16 cellular contexts compared by ENCODE assay signal in genomic region chr20:62830251-62830650, GRCh38. TPM values are rescaled to one million over a fixed set of nuclear protein-coding genes. Genes with fewer than 3 reads are reported as not detected.
DNase-seq lines count a peak whose midpoint lies in the region; ATAC-seq, FAIRE-seq and TF ChIP-seq lines count a peak whose summit lies in the region.
"Had no signal": no experiment of that assay in that cellular context is flagged by ENCODE, and none has a peak within 500 bp of the region (broad histone marks: within the 10 kb centered on the region; RNA-seq: fewer than 3 reads in every experiment).

No MANE protein-coding gene starts in this region.

- H3K4me3 ChIP-seq in BLaER1 treated with 17β-estradiol and CSF1 and Interleukin-3, amounts not matched to agents 10 nM and 100 nM = peak overlapping the region in 5 of 10 experiments; percentile 35 to 60 (median 52); a peak in 8 of 20 replicates
- H3K4me3 ChIP-seq in H7 (ENCODE audit: insufficient read depth, low read depth, low read length) = no peak overlapping the region
- H3K4me3 ChIP-seq in kidney (ENCODE audit: low read length in 2 of 2) = no peak overlapping the region

- H3K27me3 ChIP-seq in BLaER1 treated with 17β-estradiol and CSF1 and Interleukin-3, amounts not matched to agents 10 nM and 100 nM = peaks cover 0 to 5% (median 0%) of the 10 kb centered on the region in 11 experiments; a peak in 2 of 22 replicates
- no peaks in the 10 kb centered on the region for H3K27me3 ChIP-seq in H7 (ENCODE audit: control insufficient read depth, insufficient read depth, low read length)

- H3K4me1 ChIP-seq in BLaER1 treated with 17β-estradiol and CSF1 and Interleukin-3, amounts not matched to agents 10 nM and 100 nM = peaks cover 58 to 98% (median 95%) of the 10 kb centered on the region in 10 experiments
- H3K4me1 ChIP-seq in kidney (ENCODE audit: control insufficient read depth in 1 of 2, insufficient read depth in 1 of 2, low read depth in 1 of 2, low read length in 2 of 2) = peaks cover 0 to 10% of the 10 kb centered on the region in 2 donors

- H3K4me2 ChIP-seq in BLaER1 treated with 17β-estradiol and CSF1 and Interleukin-3, amounts not matched to agents 10 nM and 100 nM = peak overlapping the region; percentile 64 to 99 (median 86)

- DNase-seq in Right ventricle myocardium superior = peak; percentile 18
- no peak for DNase-seq in cardiac septum (ENCODE audit: low spot score)
- peak; percentile 29 for DNase-seq in H7
- peak; percentile 71 for DNase-seq in kidney
- no peak for DNase-seq in NCI-H510A (lab: John Stamatoyannopoulos, UW)
- DNase-seq: CD4-positive, alpha-beta memory T cell; DMS153; DMS79; GDM1; HCEC 1CT had no signal

- intact Hi-C loops in Right ventricle myocardium superior (cut with DNase I) = no loop called here
- intact Hi-C loops in cardiac septum (cut with DNase I) = no loop called here
- intact Hi-C loops in kidney (cut with DNase I) = no loop called here

- TF ChIP-seq CTCF in kidney (IDR thresholded peaks at IDR 0.05; ENCODE audit: borderline replicate concordance, extremely low read depth, insufficient read depth) = no peak

- peak overlapping the region in 9 of 11 experiments; percentile 11 to 81 (median 70); a peak in 17 of 22 replicates for H3K27ac ChIP-seq in BLaER1 treated with 17β-estradiol and CSF1 and Interleukin-3, amounts not matched to agents 10 nM and 100 nM
- no peak overlapping the region for H3K27ac ChIP-seq in kidney (ENCODE audit: low read depth in 2 of 2, low read length in 2 of 2)

- no peak for FAIRE-seq in kidney (lab: Jason Lieb, UNC)
- FAIRE-seq: GM12892, GM18507, H1 had no signal

- 0 out of 22 replicates have a peak, but pooled peaks cover 0 to 5% (median 0%) of the 10 kb centered on the region in 11 experiments for H3K36me3 ChIP-seq in BLaER1 treated with 17β-estradiol and CSF1 and Interleukin-3, amounts not matched to agents 10 nM and 100 nM
- H3K36me3 ChIP-seq in H7 (replicated peaks; ENCODE audit: control insufficient read depth, insufficient read depth, low read length) (peaks cover 3% of the 10 kb centered on the region), kidney (ENCODE audit: control insufficient read depth in 1 of 2, insufficient read depth in 2 of 2, low read length in 2 of 2) (no peaks in the 10 kb centered on the region)

- no peaks in the 10 kb centered on the region for H3K9me3 ChIP-seq in BLaER1 treated with 17β-estradiol and CSF1 and Interleukin-3, amounts not matched to agents 10 nM and 100 nM (replicated peaks in 1 of 11)
- H3K9me3 ChIP-seq in kidney (ENCODE audit: control insufficient read depth in 1 of 2, low read length in 2 of 2) = no peaks in the 10 kb centered on the region

- H4K20me1 ChIP-seq in BLaER1 treated with 17β-estradiol and CSF1 and Interleukin-3, amounts not matched to agents 10 nM and 100 nM = peaks cover 0 to 18% (median 0%) of the 10 kb centered on the region in 11 experiments; a peak in 7 of 22 replicates

- ATAC-seq in Right ventricle myocardium superior (ENCODE audit: poor library complexity) (no peak), GM21390 (IDR thresholded peaks at IDR 0.05; ENCODE audit: unreplicated experiment) (no peak), GM18520 (IDR thresholded peaks at IDR 0.05; ENCODE audit: unreplicated experiment) (no peak)

- H3K9ac ChIP-seq in BLaER1 treated with 17β-estradiol and CSF1 and Interleukin-3, amounts not matched to agents 10 nM and 100 nM = peak overlapping the region in 10 of 11 experiments; percentile 43 to 82 (median 64); a peak in 18 of 22 replicates
- no peak overlapping the region for H3K9ac ChIP-seq in kidney (ENCODE audit: low read length in 2 of 2)

RNA-seq across cellular contexts. Expression of gene COL9A3, which starts 13.4 kb away (rescaled TPM):
- total RNA-seq in Right ventricle myocardium superior = 2.7 TPM
- total RNA-seq in cardiac septum = 0.94 TPM
- total RNA-seq in H7 (2014; rRNA removed; shearing (Covaris generic)) = 131 and 139 TPM in 2 replicates
- 4.3 TPM for total RNA-seq in kidney
- 2.3 TPM for polyA plus RNA-seq in kidney (ENCODE audit: insufficient read depth, low read depth, low replicate concordance)
- total RNA-seq: CD4-positive, alpha-beta memory T cell had no signal

RNA-seq across cellular contexts. Expression of gene OGFR, which starts 25.6 kb away (rescaled TPM):
- total RNA-seq in Right ventricle myocardium superior (17.8 TPM), cardiac septum (16.4 TPM), kidney (46.8 TPM)
- total RNA-seq in H7 (2014; rRNA removed; shearing (Covaris generic)) = 50.1 and 57.1 TPM in 2 replicates
- polyA plus RNA-seq in kidney (ENCODE audit: insufficient read depth, low read depth, low replicate concordance) = 33.7 TPM

RNA-seq across cellular contexts. Expression of gene TCFL5, which starts 31.4 kb away (rescaled TPM):
- total RNA-seq in Right ventricle myocardium superior (6.1 TPM), cardiac septum (7.8 TPM), kidney (11.5 TPM)
- total RNA-seq in H7 (2014; rRNA removed; shearing (Covaris generic)) = 25.7 and 36.8 TPM in 2 replicates
- polyA plus RNA-seq in kidney (ENCODE audit: insufficient read depth, low read depth, low replicate concordance) = 6.1 TPM

RNA-seq across cellular contexts. Expression of gene MRGBP, which starts 34.0 kb away (rescaled TPM):
- total RNA-seq in Right ventricle myocardium superior = 10.2 TPM
- 7.9 TPM for total RNA-seq in cardiac septum
- 28.3 and 28.5 TPM in 2 replicates for total RNA-seq in H7 (2014; rRNA removed; shearing (Covaris generic))
- total RNA-seq in kidney = 7.6 TPM
- polyA plus RNA-seq in kidney (ENCODE audit: insufficient read depth, low read depth, low replicate concordance) = 9.0 TPM

Comparison
In these comparisons a context has a peak if more than half of its experiments do, and no peak if none do; other contexts are left out.
1. DNase-seq: peak in Right ventricle myocardium superior (single experiment), H7 (single experiment) and kidney (single experiment); none in cardiac septum (single experiment) and NCI-H510A (single experiment).
2. H3K27ac ChIP-seq: peak in BLaER1 treated with 17β-estradiol and CSF1 and Interleukin-3, amounts not matched to agents 10 nM and 100 nM (9 of 11); none in kidney (0 of 2).
3. H3K9ac ChIP-seq: peak in BLaER1 treated with 17β-estradiol and CSF1 and Interleukin-3, amounts not matched to agents 10 nM and 100 nM (10 of 11); none in kidney (0 of 2).
4. RNA of gene COL9A3, which starts 13.4 kb away (total RNA-seq): 131 to 139 TPM in H7; 4.3 TPM in kidney (single experiment), 2.7 TPM in Right ventricle myocardium superior (single experiment) and 0.94 TPM in cardiac septum (single experiment); every median in the first group is over 10 times any median in the second.